ENCODE assay signal across 14 cellular contexts in genomic region chr12:89305373-89305772, GRCh38.
"Had no signal": no experiment of that assay in that cellular context is flagged by ENCODE, and none has a peak within 500 bp of the region (broad histone marks: within the 10 kb centered on the region; RNA-seq: fewer than 3 reads in every experiment).

No MANE protein-coding gene starts in this region.

- ATAC-seq: activated CD4-positive, alpha-beta T cell treated with anti-CD3 and anti-CD28 coated beads for 36 hours; activated T-cell treated with anti-CD3 and anti-CD28 coated beads, Interleukin-2, amount 50 U/mL, for 4 hours; esophagus mucosa; left colon; stimulated activated effector memory CD8-positive, alpha-beta T cell treated with anti-CD3 and anti-CD28 coated beads, Interleukin-12 subunit alpha, Interleukin-12 subunit beta, amount 100 ng/mL, for 72 hours had no signal

- H3K27ac ChIP-seq: colonic mucosa, thyroid gland, WERI-Rb-1 had no signal

- H3K27me3 ChIP-seq: colonic mucosa, thyroid gland had no signal

- H3K36me3 ChIP-seq: colonic mucosa, thyroid gland, WERI-Rb-1 had no signal

- H3K4me1 ChIP-seq: colonic mucosa had no signal

- DNase-seq: activated CD4-positive, alpha-beta memory T cell treated with anti-CD3 and anti-CD28 coated beads, Interleukin-2, amount 10 ng/mL, durations not matched to agents 7 days and 5 days; activated CD4-positive, alpha-beta T cell treated with anti-CD3 and anti-CD28 coated beads for 36 hours; activated effector memory CD4-positive, alpha-beta T cell treated with Interleukin-2 at 50 U/mL for 16 hours; activated naive CD4-positive, alpha-beta T cell treated with anti-CD3 and anti-CD28 coated beads, Interleukin-2, amount 50 U/mL, for 16 hours; activated T-cell treated with anti-CD3 and anti-CD28 coated beads, Interleukin-2, amount 50 U/mL, for 4 hours; colonic mucosa; left colon; mammary epithelial cell; posterior cingulate gyrus; retina; thyroid gland; WERI-Rb-1 had no signal

- H3K9me3 ChIP-seq: colonic mucosa, thyroid gland had no signal

- H3K4me3 ChIP-seq: colonic mucosa, thyroid gland had no signal
